Comparison of ENCODE assay signal across 7 cellular contexts in the genomic region with DNA sequence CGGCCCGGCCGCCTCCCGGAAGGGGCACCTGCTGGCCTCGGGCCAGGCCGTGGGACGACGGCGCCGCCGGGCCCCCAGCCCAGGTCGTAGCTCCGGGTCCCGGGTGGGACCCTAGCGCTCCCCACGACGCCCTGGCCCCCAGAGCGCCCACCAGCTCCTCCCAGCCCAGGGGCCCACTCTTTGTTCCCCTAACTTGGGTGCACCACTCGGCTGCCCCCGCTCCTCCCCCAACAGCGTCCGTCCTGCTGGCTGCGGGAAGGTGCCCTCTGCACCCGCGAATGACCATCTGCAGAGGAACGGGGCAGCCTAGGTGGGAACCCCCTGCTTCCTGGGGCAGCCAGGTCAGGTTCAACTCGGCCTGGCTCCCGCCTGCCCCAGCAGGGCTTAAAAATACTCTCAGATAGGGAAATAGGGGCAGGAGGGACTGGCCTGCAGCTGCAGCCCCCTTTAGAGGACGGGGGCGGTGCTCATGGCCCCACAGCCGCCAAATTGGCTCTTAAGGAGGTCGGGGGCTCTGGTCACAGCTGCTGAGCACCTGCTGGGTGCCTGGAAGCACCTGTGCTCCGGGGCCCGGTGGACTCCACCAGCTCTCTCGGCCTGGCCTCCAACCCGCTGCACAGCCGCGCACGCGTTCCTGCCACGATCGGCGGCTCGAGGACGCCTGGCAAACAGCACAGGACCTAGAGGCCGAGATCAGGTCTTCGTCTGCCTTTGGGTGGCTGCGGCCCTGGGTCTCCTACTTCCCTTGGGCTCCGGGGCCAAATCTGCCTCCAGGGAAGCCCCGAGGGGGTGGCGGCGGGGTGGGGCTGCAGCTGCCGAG. TPM values are rescaled to one million over a fixed set of nuclear protein-coding genes. Genes with fewer than 3 reads are reported as not detected.
DNase-seq lines count a peak whose midpoint lies in the region; ATAC-seq and TF ChIP-seq lines count a peak whose summit lies in the region.
"Had no signal": no experiment of that assay in that cellular context is flagged by ENCODE, and none has a peak within 500 bp of the region (broad histone marks: within the 10 kb centered on the region; RNA-seq: fewer than 3 reads in every experiment).

No MANE protein-coding gene starts in this region.

- H3K4me3 ChIP-seq in liver (ENCODE audit: low read depth in 1 of 3, low read length in 3 of 3) = peak overlapping the region in 2 of 3 donors; percentile 6 to 79

- H3K36me3 ChIP-seq in liver (ENCODE audit: control insufficient read depth in 4 of 4, insufficient read depth in 3 of 4, low read depth in 1 of 4, low read length in 3 of 4) = no peaks in the 10 kb centered on the region

- peaks cover 46 to 82% (median 60%) of the 10 kb centered on the region in 4 donors for H3K4me1 ChIP-seq in liver (ENCODE audit: control insufficient read depth in 4 of 4, insufficient read depth in 4 of 4, low read length in 3 of 4)

- no peaks in the 10 kb centered on the region for H3K27me3 ChIP-seq in liver (ENCODE audit: control insufficient read depth in 4 of 4, insufficient read depth in 4 of 4, low read length in 3 of 4)

- no peak overlapping the region for H3K9ac ChIP-seq in liver (ENCODE audit: low read depth in 1 of 2, low read length in 2 of 2)

- WGBS in liver = 2% methylated on average over 53 of the region's 53 CpGs

- no peak for TF ChIP-seq RAD21 in liver (IDR thresholded peaks at IDR 0.05)

- DNase-seq in HT-29 (ENCODE audit: low spot score) (peak; percentile 74), GF-D8 (lab: John Stamatoyannopoulos, UW) (no peak)

- ATAC-seq in HG03521 (IDR thresholded peaks at IDR 0.05; ENCODE audit: unreplicated experiment) (no peak), HG02973 (IDR thresholded peaks at IDR 0.05; ENCODE audit: unreplicated experiment) (no peak)

- H3K27ac ChIP-seq in VCaP = peak overlapping the region; percentile 94
- H3K27ac ChIP-seq in liver (ENCODE audit: low read depth in 1 of 2, low read length in 2 of 2) = peak overlapping the region; percentile 53 to 62

- TF ChIP-seq CTCF in VCaP (conservative IDR thresholded peaks at IDR 0.05) (no peak), liver (IDR thresholded peaks at IDR 0.05; ENCODE audit: low read depth, low read length, missing input control) (no peak)

- H3K9me3 ChIP-seq in liver (ENCODE audit: control insufficient read depth in 4 of 4, low read length in 3 of 4) = no peaks in the 10 kb centered on the region

TF ChIP-seq in liver, 16 proteins besides CTCF, POLR2A, EP300 and RAD21:
- TF ChIP-seq, protein P1, sequence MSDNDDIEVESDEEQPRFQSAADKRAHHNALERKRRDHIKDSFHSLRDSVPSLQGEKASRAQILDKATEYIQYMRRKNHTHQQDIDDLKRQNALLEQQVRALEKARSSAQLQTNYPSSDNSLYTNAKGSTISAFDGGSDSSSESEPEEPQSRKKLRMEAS (IDR thresholded peaks at IDR 0.05) = no peak
- TF ChIP-seq YY1 (IDR thresholded peaks at IDR 0.05) (no peak), TAF1 (conservative IDR thresholded peaks at IDR 0.05) (no peak), HNF4A (conservative IDR thresholded peaks at IDR 0.05) (no peak), FOXA2 (IDR thresholded peaks at IDR 0.05) (no peak), EGR1 (IDR thresholded peaks at IDR 0.05; ENCODE audit: low read depth in 2 of 2) (no peak), HNF4G (IDR thresholded peaks at IDR 0.05) (no peak), FOXA1 (IDR thresholded peaks at IDR 0.05) (no peak)

RNA-seq across cellular contexts. Expression of a gene that starts 0.6 kb away (rescaled TPM):
- 286 and 336 TPM in 2 replicates for total RNA-seq in HT-29 (2014; rRNA removed; shearing (Covaris generic))
- total RNA-seq in liver = 10 to 100 TPM in 1 of 2 donors, 1 to 10 TPM in 1; 3.6 to 40.2 TPM
- polyA plus RNA-seq in liver = 10 to 100 TPM; 13.4 to 13.9 TPM

RNA-seq across cellular contexts. Expression of a gene that starts 19.2 kb away (rescaled TPM):
- total RNA-seq in HT-29 (2014; rRNA removed; shearing (Covaris generic)) = 3,073 and 3,139 TPM in 2 replicates
- total RNA-seq in liver = 100 to 1,000 TPM; 378 to 499 TPM
- polyA plus RNA-seq in liver = 1,000 to 10,000 TPM in 1 of 2 donors, 100 to 1,000 TPM in 1; 278 to 1,588 TPM

RNA-seq across cellular contexts. Expression of a gene that starts 39.4 kb away (rescaled TPM):
- total RNA-seq in HT-29 (2014; rRNA removed; shearing (Covaris generic)) = 9.5 and 9.8 TPM in 2 replicates
- total RNA-seq in liver = 1 to 10 TPM; 2.0 to 3.2 TPM
- 1 to 10 TPM in 1 of 2 donors, under 1 TPM in 1; 0.92 to 2.0 TPM for polyA plus RNA-seq in liver

RNA-seq across cellular contexts. Expression of a gene that starts 59.6 kb away (rescaled TPM):
- total RNA-seq in HT-29 (2014; rRNA removed; shearing (Covaris generic)) = 24.4 and 26.7 TPM in 2 replicates
- total RNA-seq in liver = under 1 TPM; under 0.01 to 0.14 TPM
- not detected for polyA plus RNA-seq in liver
- total RNA-seq: temporal lobe had no signal
